8 cellular contexts compared by ENCODE assay signal in the genomic region with DNA sequence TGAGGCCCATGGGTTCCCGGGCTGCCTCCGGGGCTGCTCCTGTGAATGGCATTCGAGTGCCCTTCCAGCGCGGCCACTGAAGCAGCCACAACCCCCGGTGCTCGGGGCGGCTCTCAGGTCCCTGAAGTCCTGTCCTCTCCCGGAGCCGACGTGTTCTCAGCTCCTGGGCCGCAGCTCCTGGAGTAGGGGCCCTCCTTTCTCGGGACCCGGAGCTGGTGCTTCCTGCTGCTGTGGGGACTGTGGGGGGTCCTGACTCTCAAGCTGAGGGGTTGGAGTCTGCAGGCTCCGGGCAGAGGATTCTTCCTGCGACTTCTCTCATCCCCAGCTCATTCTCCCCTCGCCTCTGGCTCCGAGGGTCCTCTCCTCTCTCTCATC. TPM values are rescaled to one million over a fixed set of nuclear protein-coding genes. Genes with fewer than 3 reads are reported as not detected.
DNase-seq lines count a peak whose midpoint lies in the region; ATAC-seq and TF ChIP-seq lines count a peak whose summit lies in the region.
"Not testable (repeated sequence)": the region's sequence is repeated elsewhere in the genome, so short reads cannot be mapped to it uniquely, and the experiment has no call there.

No MANE protein-coding gene starts in this region.

- peak overlapping the region; percentile 24 for H3K14ac ChIP-seq in trophoblast cell (ENCODE audit: low read length)

- peaks cover 0 to 20% of the 10 kb centered on the region in 2 donors for H3K36me3 Mint-ChIP-seq in CD4-positive, alpha-beta memory T cell
- H3K36me3 Mint-ChIP-seq in activated CD4-positive, alpha-beta T cell treated with anti-CD3 and anti-CD28 coated beads, Interleukin-2, amount 10 ng/mL, durations not matched to agents 24 days and 14 days (ENCODE audit: low read depth), result peaks cover 17% of the 10 kb centered on the region

- not testable (repeated sequence) for H3K27me3 ChIP-seq in CD4-positive, alpha-beta memory T cell (ENCODE audit: insufficient read depth, low read length); MG63; brain microvascular endothelial cell (replicated peaks); lung (ENCODE audit: control insufficient read depth, insufficient read depth); trophoblast cell (ENCODE audit: insufficient read depth, low read length); thyroid gland

- H2BK120ac ChIP-seq in trophoblast cell (ENCODE audit: insufficient read depth, low read length, poor library complexity), result not testable (repeated sequence)

- H2AFZ ChIP-seq in trophoblast cell (ENCODE audit: insufficient read depth, low read length, poor library complexity), result peak overlapping the region; percentile 40

- H4K91ac ChIP-seq in trophoblast cell (ENCODE audit: low read depth, low read length), result not testable (repeated sequence)

- peak overlapping the region; percentile 52 for H4K8ac ChIP-seq in trophoblast cell (ENCODE audit: low read depth, low read length)

- peak overlapping the region; percentile 69 for H3K18ac ChIP-seq in trophoblast cell (ENCODE audit: low read length)

- not testable (repeated sequence) for ATAC-seq in lung (ENCODE audit: insufficient read depth, low FRiP score)

- H3K23ac ChIP-seq in trophoblast cell (ENCODE audit: low read length), result not testable (repeated sequence)

- in situ Hi-C loops in brain microvascular endothelial cell (cut with HindIII; ENCODE audit: low pct_ligation_motif_present, low sequenced_read_pairs), result not testable (repeated sequence)

- WGBS in lung, 2 donors, result 14 to 19% methylated on average over 18 of the region's 18 CpGs
- no CpG with 5 or more reads among the region's 18 CpGs for WGBS in trophoblast cell (ENCODE audit: extremely low coverage, insufficient coverage, insufficient read length)
- 6 to 13% methylated on average over 16 to 18 of the region's 18 CpGs for WGBS in thyroid gland, 2 donors

- not testable (repeated sequence) for H2BK5ac ChIP-seq in trophoblast cell (ENCODE audit: low read depth, low read length, poor library complexity)

- H3K79me1 ChIP-seq in trophoblast cell (ENCODE audit: low read length), result not testable (repeated sequence)

- intact Hi-C loops in CD4-positive, alpha-beta memory T cell (cut with micrococcal nuclease); thyroid gland (cut with DNase I): not testable (repeated sequence)
- intact Hi-C loops in activated CD4-positive, alpha-beta T cell treated with anti-CD3 and anti-CD28 coated beads, Interleukin-2, amount 10 ng/mL, durations not matched to agents 24 days and 14 days (cut with micrococcal nuclease), result loop anchor here (5.0 kb wide), 1 partner anchor 93 kb away; a partner anchor contains a TSS

- H3K27ac Mint-ChIP-seq in CD4-positive, alpha-beta memory T cell, result peak overlapping the region; percentile 75 to 97 (median 89)
- H3K27ac Mint-ChIP-seq in activated CD4-positive, alpha-beta T cell treated with anti-CD3 and anti-CD28 coated beads, Interleukin-2, amount 10 ng/mL, durations not matched to agents 24 days and 14 days, result peak overlapping the region; percentile 69

- H2BK12ac ChIP-seq in trophoblast cell (ENCODE audit: low read length), result not testable (repeated sequence)

- not testable (repeated sequence) for H3K9me3 Mint-ChIP-seq in CD4-positive, alpha-beta memory T cell; activated CD4-positive, alpha-beta T cell treated with anti-CD3 and anti-CD28 coated beads, Interleukin-2, amount 10 ng/mL, durations not matched to agents 24 days and 14 days

- not testable (repeated sequence) for H3K9me3 ChIP-seq in CD4-positive, alpha-beta memory T cell (ENCODE audit: control insufficient read depth in 1 of 2, low read length in 2 of 2); MG63; lung (ENCODE audit: control insufficient read depth in 2 of 2, insufficient read depth in 1 of 2, low read length in 1 of 2); trophoblast cell (ENCODE audit: insufficient read depth, low read depth, low read length); thyroid gland

- not testable (repeated sequence) for H4K12ac ChIP-seq in trophoblast cell (ENCODE audit: low read depth, low read length)

- H3K36me3 ChIP-seq in CD4-positive, alpha-beta memory T cell (ENCODE audit: insufficient read depth, low read length); MG63; brain microvascular endothelial cell (replicated peaks); lung (ENCODE audit: control insufficient read depth in 2 of 2, insufficient read depth in 2 of 2, low read length in 2 of 2); trophoblast cell (ENCODE audit: control insufficient read depth in 1 of 2, insufficient read depth in 2 of 2, low read length in 2 of 2); thyroid gland: not testable (repeated sequence)

- H2AK5ac ChIP-seq in trophoblast cell (ENCODE audit: low read length), result not testable (repeated sequence)

- TF ChIP-seq CTCF in brain microvascular endothelial cell (IDR thresholded peaks at IDR 0.05; ENCODE audit: low read depth, low read length, missing control alignments); fibroblast of the aortic adventitia (IDR thresholded peaks at IDR 0.05; ENCODE audit: insufficient read depth, low read length); lung (IDR thresholded peaks at IDR 0.05; ENCODE audit: control extremely low read depth, extremely low read depth); thyroid gland (IDR thresholded peaks at IDR 0.05): not testable (repeated sequence)

- peak overlapping the region; percentile 86 to 98 (median 97) for H3K4me3 Mint-ChIP-seq in CD4-positive, alpha-beta memory T cell
- peak overlapping the region; percentile 86 for H3K4me3 Mint-ChIP-seq in activated CD4-positive, alpha-beta T cell treated with anti-CD3 and anti-CD28 coated beads, Interleukin-2, amount 10 ng/mL, durations not matched to agents 24 days and 14 days

- H3K4me2 ChIP-seq in trophoblast cell (ENCODE audit: low read length), result peak overlapping the region; percentile 54

- H3K27ac ChIP-seq in CD4-positive, alpha-beta memory T cell (ENCODE audit: low read depth, low read length), result peak overlapping the region; percentile 76
- H3K27ac ChIP-seq in brain microvascular endothelial cell, result peak overlapping the region; percentile 44
- H3K27ac ChIP-seq in lung (ENCODE audit: low read depth in 1 of 2, low read length in 1 of 2), result peak overlapping the region; percentile 69 to 86
- H3K27ac ChIP-seq in trophoblast cell (ENCODE audit: low read depth, low read length), result not testable (repeated sequence)
- peak overlapping the region in 2 of 3 donors; percentile 91 to 95 for H3K27ac ChIP-seq in thyroid gland

- peak overlapping the region; percentile 29 to 69 for H3K4me3 ChIP-seq in CD4-positive, alpha-beta memory T cell (ENCODE audit: low read length in 2 of 2)
- H3K4me3 ChIP-seq in MG63 (peak overlapping the region; percentile 89), brain microvascular endothelial cell (ENCODE audit: low read depth, low read length) (peak overlapping the region; percentile 88), fibroblast of the aortic adventitia (ENCODE audit: low read depth, low read length) (peak overlapping the region; percentile 90), lung (peak overlapping the region; percentile 63), trophoblast cell (ENCODE audit: low read depth, low read length) (peak overlapping the region; percentile 85), thyroid gland (replicated peaks in 1 of 3) (peak overlapping the region; percentile 10 to 52 (median 44))

- H3K27me3 Mint-ChIP-seq in CD4-positive, alpha-beta memory T cell; activated CD4-positive, alpha-beta T cell treated with anti-CD3 and anti-CD28 coated beads, Interleukin-2, amount 10 ng/mL, durations not matched to agents 24 days and 14 days: not testable (repeated sequence)

- H3K4me1 Mint-ChIP-seq in CD4-positive, alpha-beta memory T cell, result peaks cover 54 to 92% (median 69%) of the 10 kb centered on the region in 4 donors
- peaks cover 58% of the 10 kb centered on the region for H3K4me1 Mint-ChIP-seq in activated CD4-positive, alpha-beta T cell treated with anti-CD3 and anti-CD28 coated beads, Interleukin-2, amount 10 ng/mL, durations not matched to agents 24 days and 14 days

- peak overlapping the region; percentile 45 for H3K9ac ChIP-seq in trophoblast cell (ENCODE audit: low read length)

- CTCF ChIA-PET in CD4-positive, alpha-beta memory T cell (lab: Charles Lee; ENCODE audit: partially characterized antibody), result interaction anchor here (0.6 to 1.5 kb wide), 4 partner anchors 9 to 214 kb away, joined by 3 to 10 read pairs (median 3); no protein-coding TSS in a partner anchor

- H3K79me2 ChIP-seq in trophoblast cell (ENCODE audit: control insufficient read depth, insufficient read depth, low read length, poor library complexity), result not testable (repeated sequence)

- DNase-seq in CD4-positive, alpha-beta memory T cell; MG63; activated CD4-positive, alpha-beta T cell treated with anti-CD3 and anti-CD28 coated beads, Interleukin-2, amount 10 ng/mL, durations not matched to agents 24 days and 14 days; brain microvascular endothelial cell; fibroblast of the aortic adventitia (ENCODE audit: low read depth); lung (ENCODE audit: low spot score); trophoblast cell; thyroid gland: not testable (repeated sequence)

- peak overlapping the region; percentile 34 for H3K4ac ChIP-seq in trophoblast cell (ENCODE audit: low read depth, low read length)

- peaks cover 74% of the 10 kb centered on the region for H3K4me1 ChIP-seq in CD4-positive, alpha-beta memory T cell (ENCODE audit: insufficient read depth, low read length)
- H3K4me1 ChIP-seq in lung (ENCODE audit: control insufficient read depth in 2 of 2, insufficient read depth in 2 of 2, low read length in 2 of 2) (peaks cover 10% of the 10 kb centered on the region in 2 donors), trophoblast cell (ENCODE audit: control insufficient read depth in 1 of 2, insufficient read depth in 2 of 2, low read length in 2 of 2) (peaks cover 14 to 18% of the 10 kb centered on the region in 2 experiments), thyroid gland (peaks cover 22 to 25% of the 10 kb centered on the region in 2 donors)

- POLR2A ChIA-PET in CD4-positive, alpha-beta memory T cell (lab: Charles Lee; ENCODE audit: partially characterized antibody), result interaction anchor here (1.1 to 5.1 kb wide), 4 partner anchors 58 to 207 kb away, joined by 4 to 30 read pairs (median 6); a partner anchor contains a TSS

- not testable (repeated sequence) for TF ChIP-seq POLR2A in thyroid gland (IDR thresholded peaks at IDR 0.05)

RNA-seq across cellular contexts. Expression of a gene that starts 0.6 kb away (rescaled TPM):
- 10 to 100 TPM; 18.5 to 21.2 TPM for total RNA-seq in CD4-positive, alpha-beta memory T cell
- polyA plus RNA-seq in CD4-positive, alpha-beta memory T cell, result 1 to 10 TPM; 3.5 to 5.4 TPM
- 15.9 and 31.0 TPM in 2 replicates for total RNA-seq in MG63 (2014; rRNA removed; shearing (Covaris generic); ENCODE audit: low replicate concordance)
- 6.5 and 7.3 TPM in 2 replicates for total RNA-seq in activated CD4-positive, alpha-beta T cell treated with anti-CD3 and anti-CD28 coated beads, Interleukin-2, amount 10 ng/mL, durations not matched to agents 24 days and 14 days
- total RNA-seq in fibroblast of the aortic adventitia (ENCODE audit: low replicate concordance) (12.7 and 13.3 TPM in 2 replicates), lung (10 to 100 TPM; 16.5 to 48.2 TPM), thyroid gland (10 to 100 TPM; 12.3 to 23.2 (median 15.3) TPM)
- 10 to 100 TPM; 27.7 to 28.0 TPM for polyA plus RNA-seq in lung
- 11.7 and 13.0 TPM in 2 replicates for polyA plus RNA-seq in trophoblast cell (2013)

RNA-seq across cellular contexts. Expression of a gene that starts 47.0 kb away (rescaled TPM):
- total RNA-seq in CD4-positive, alpha-beta memory T cell, result 1,000 to 10,000 TPM; 5,565 to 5,762 TPM
- polyA plus RNA-seq in CD4-positive, alpha-beta memory T cell, result 1,000 to 10,000 TPM; 6,650 to 9,105 TPM
- 35.3 and 69.1 TPM in 2 replicates for total RNA-seq in MG63 (2014; rRNA removed; shearing (Covaris generic); ENCODE audit: low replicate concordance)
- total RNA-seq in activated CD4-positive, alpha-beta T cell treated with anti-CD3 and anti-CD28 coated beads, Interleukin-2, amount 10 ng/mL, durations not matched to agents 24 days and 14 days, result 3,406 and 3,483 TPM in 2 replicates
- total RNA-seq in fibroblast of the aortic adventitia (ENCODE audit: low replicate concordance), result 52.0 and 84.2 TPM in 2 replicates
- total RNA-seq in lung, result 1,000 to 10,000 TPM in 1 of 2 donors, 100 to 1,000 TPM in 1; 668 to 1,563 TPM
- 1,000 to 10,000 TPM; 1,310 to 3,772 TPM for polyA plus RNA-seq in lung
- polyA plus RNA-seq in trophoblast cell (2013), result 7.3 and 7.6 TPM in 2 replicates
- 1,000 to 10,000 TPM in 1 of 4 donors, 100 to 1,000 TPM in 3; 328 to 1,292 (median 594) TPM for total RNA-seq in thyroid gland
